ENCODE assay signal across 26 cellular contexts in genomic region chr16:67342616-67343015, GRCh38. TPM values are rescaled to one million over a fixed set of nuclear protein-coding genes. Genes with fewer than 3 reads are reported as not detected.
"Had no signal": no experiment of that assay in that cellular context is flagged by ENCODE, and none has a peak within 500 bp of the region (broad histone marks: within the 10 kb centered on the region; RNA-seq: fewer than 3 reads in every experiment).

No MANE protein-coding gene starts in this region.

- H3K36me3 ChIP-seq: MG63, SJSA1 had no signal

- H3K9me3 ChIP-seq: MG63, SJSA1 had no signal

- H3K27me3 ChIP-seq: MG63, SJSA1 had no signal

- H3K4me3 ChIP-seq: MG63, SJSA1, SK-N-MC had no signal

- H3K27ac ChIP-seq: SJSA1, SK-N-MC had no signal

- DNase-seq: IMR-90, Karpas-422, KG1, MG63, NCI-H1092, NCI-H1436, NCI-H187, NCI-H2029, NCI-H2081 treated with DMSO at 0.1 percent for 48 hours, NCI-H2171, NCI-H226, NCI-H446, NCI-H510A, NCI-H524 treated with DMSO at 0.1 percent for 48 hours, NCI-H69, NCI-H774, PC-3, SHP77 treated with DMSO at 0.1 percent for 48 hours had no signal

- ATAC-seq: HepG2, Panc1, PC-3, Right ventricle myocardium inferior had no signal

RNA-seq across cellular contexts. Expression of gene LRRC36, which starts 16.0 kb away (rescaled TPM):
- total RNA-seq: HT1080, OCI-LY7, PC-3, Right ventricle myocardium inferior, RPMI7951, SJSA1 had no signal

RNA-seq across cellular contexts. Expression of gene KCTD19, which starts 16.1 kb away (rescaled TPM):
- total RNA-seq: HepG2, HT1080, PC-3, Right ventricle myocardium inferior, RPMI7951 had no signal
- polyA plus RNA-seq: HepG2 had no signal

RNA-seq across cellular contexts. Expression of gene TPPP3, which starts 50.7 kb away (rescaled TPM):
- total RNA-seq: HT1080, OCI-LY7, PC-3, SJSA1 had no signal
